ENCODE assay signal across 22 cellular contexts in genomic region chr14:94614802-94615201, GRCh38. TPM values are rescaled to one million over a fixed set of nuclear protein-coding genes. Genes with fewer than 3 reads are reported as not detected.
"Had no signal": no experiment of that assay in that cellular context is flagged by ENCODE, and none has a peak within 500 bp of the region (broad histone marks: within the 10 kb centered on the region; RNA-seq: fewer than 3 reads in every experiment).

No MANE protein-coding gene starts in this region.

- H3K27me3 ChIP-seq: esophagus muscularis mucosa, stomach, transverse colon had no signal

- DNase-seq: effector memory CD8-positive, alpha-beta T cell; foreskin fibroblast; immature natural killer cell; mucosa of descending colon; naive thymus-derived CD8-positive, alpha-beta T cell; right cardiac atrium; stimulated activated CD4-positive, alpha-beta T cell treated with anti-CD3 and anti-CD28 coated beads, Interleukin-2, amount 100 ng/mL, for 24 hours; stimulated activated CD4-positive, alpha-beta T cell treated with anti-CD3 and anti-CD28 coated beads, Interleukin-4, amount 100 ng/mL, for 4 hours; stimulated activated naive B cell treated with anti-CD40 and anti-IgM and Interleukin-4, amounts not matched to agents 10 μg/mL and 1 μg/mL and 100 μg/mL, for 72 hours; stomach; substantia nigra; transverse colon had no signal

- H3K4me3 Mint-ChIP-seq: dendritic cell treated with granulocyte-macrophage colony-stimulating factor and Interleukin-4, amounts not matched to agents 40 ng/mL and 50 ng/mL, for 4 days; effector memory CD8-positive, alpha-beta T cell; immature natural killer cell; naive thymus-derived CD8-positive, alpha-beta T cell; stimulated activated naive B cell treated with anti-CD40 and anti-IgM and Interleukin-4, amounts not matched to agents 10 μg/mL and 1 μg/mL and 100 μg/mL, for 72 hours had no signal

- H3K36me3 ChIP-seq: thoracic aorta, transverse colon had no signal

- H3K27ac Mint-ChIP-seq: dendritic cell treated with granulocyte-macrophage colony-stimulating factor and Interleukin-4, amounts not matched to agents 40 ng/mL and 50 ng/mL, for 4 days; effector memory CD8-positive, alpha-beta T cell; immature natural killer cell; naive thymus-derived CD8-positive, alpha-beta T cell; progenitor cell of endocrine pancreas; stimulated activated naive B cell treated with anti-CD40 and anti-IgM and Interleukin-4, amounts not matched to agents 10 μg/mL and 1 μg/mL and 100 μg/mL, for 72 hours had no signal

- H3K4me1 Mint-ChIP-seq: immature natural killer cell; naive thymus-derived CD8-positive, alpha-beta T cell; stimulated activated naive B cell treated with anti-CD40 and anti-IgM and Interleukin-4, amounts not matched to agents 10 μg/mL and 1 μg/mL and 100 μg/mL, for 72 hours had no signal

- H3K4me3 ChIP-seq: mucosa of descending colon, thoracic aorta, transverse colon had no signal

- H3K27me3 Mint-ChIP-seq: progenitor cell of endocrine pancreas; stimulated activated naive B cell treated with anti-CD40 and anti-IgM and Interleukin-4, amounts not matched to agents 10 μg/mL and 1 μg/mL and 100 μg/mL, for 72 hours had no signal

- H3K4me1 ChIP-seq: transverse colon had no signal

- H3K27ac ChIP-seq: epithelial cell of prostate, esophagus muscularis mucosa, stomach, thoracic aorta, transverse colon had no signal

- ATAC-seq: effector memory CD8-positive, alpha-beta T cell; mucosa of descending colon; naive thymus-derived CD8-positive, alpha-beta T cell; right cardiac atrium; stimulated activated naive B cell treated with anti-CD40 and anti-IgM and Interleukin-4, amounts not matched to agents 10 μg/mL and 1 μg/mL and 100 μg/mL, for 72 hours had no signal

RNA-seq across cellular contexts. Expression of gene SERPINA3, which starts 2.6 kb away (rescaled TPM):
- total RNA-seq: naive thymus-derived CD8-positive, alpha-beta T cell had no signal
- polyA plus RNA-seq: immature natural killer cell; naive thymus-derived CD8-positive, alpha-beta T cell; neural cell had no signal

RNA-seq across cellular contexts. Expression of gene SERPINA5, which starts 33.6 kb away (rescaled TPM):
- total RNA-seq: naive thymus-derived CD8-positive, alpha-beta T cell had no signal
- polyA plus RNA-seq: immature natural killer cell; keratinocyte; naive thymus-derived CD8-positive, alpha-beta T cell; neural cell had no signal

RNA-seq across cellular contexts. Expression of gene SERPINA4, which starts 53.6 kb away (rescaled TPM):
- total RNA-seq: esophagus muscularis mucosa; lower leg skin; mucosa of descending colon; naive thymus-derived CD8-positive, alpha-beta T cell; osteocyte; right cardiac atrium; thoracic aorta; transverse colon; ureter had no signal
- polyA plus RNA-seq: immature natural killer cell; keratinocyte; naive thymus-derived CD8-positive, alpha-beta T cell; neural cell; right cardiac atrium had no signal
